9 cellular contexts compared by ENCODE assay signal in the genomic region with DNA sequence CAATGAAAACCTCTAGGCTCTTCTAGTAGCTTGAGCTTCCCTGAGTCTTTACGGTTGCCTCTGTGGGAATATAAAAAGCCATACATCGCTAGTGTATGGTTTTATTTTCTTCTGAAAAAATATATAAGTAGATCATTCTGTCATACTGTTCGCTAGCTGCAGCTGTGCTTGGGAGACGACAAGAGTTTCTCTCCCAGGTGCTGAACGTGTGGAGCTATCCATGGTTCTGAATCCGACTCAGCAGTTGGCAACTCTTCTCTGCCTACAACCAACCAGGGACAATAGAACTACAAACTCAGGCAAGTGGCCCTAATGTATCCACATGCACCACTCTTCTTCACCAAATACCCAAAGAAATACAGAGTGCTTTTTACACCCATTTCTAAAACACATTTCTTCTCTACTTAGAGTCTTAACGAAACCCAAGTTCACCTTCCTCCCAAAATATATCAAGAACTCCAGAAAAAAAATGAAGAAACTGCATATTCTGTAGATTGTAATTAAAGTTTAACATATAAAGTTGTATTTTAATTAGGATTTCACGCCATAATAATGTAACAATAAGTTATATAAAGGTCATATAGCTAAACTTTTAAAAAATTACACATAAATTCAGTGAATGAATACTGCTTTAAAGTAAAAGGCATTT. TPM values are rescaled to one million over a fixed set of nuclear protein-coding genes. Genes with fewer than 3 reads are reported as not detected.
DNase-seq lines count a peak whose midpoint lies in the region; ATAC-seq and TF ChIP-seq lines count a peak whose summit lies in the region.
"Had no signal": no experiment of that assay in that cellular context is flagged by ENCODE, and none has a peak within 500 bp of the region (broad histone marks: within the 10 kb centered on the region; RNA-seq: fewer than 3 reads in every experiment).

No MANE protein-coding gene starts in this region.

- TF ChIP-seq CTCF in mammary epithelial cell (conservative IDR thresholded peaks at IDR 0.05 in 1 of 2, IDR thresholded peaks at IDR 0.05 in 1 of 2; ENCODE audit: extremely low read depth in 1 of 2, insufficient read depth in 1 of 2, low read depth in 1 of 2, low read length in 2 of 2) (no peak), lower lobe of right lung (IDR thresholded peaks at IDR 0.05) (no peak)

- no peaks in the 10 kb centered on the region for H3K79me2 ChIP-seq in mammary epithelial cell (ENCODE audit: insufficient read depth, low read length)

- H3K9me3 ChIP-seq in mammary epithelial cell (replicated peaks; ENCODE audit: insufficient read depth, low read length), result no peaks in the 10 kb centered on the region
- no peaks in the 10 kb centered on the region for H3K9me3 ChIP-seq in lower lobe of right lung

- no peak overlapping the region for H3K4me3 ChIP-seq in mammary epithelial cell (replicated peaks in 1 of 3; ENCODE audit: insufficient read depth in 1 of 3, low read depth in 2 of 3, low read length in 3 of 3)
- no peak overlapping the region for H3K4me3 ChIP-seq in lower lobe of right lung
- H3K4me3 ChIP-seq: BLaER1 treated with 17β-estradiol and CSF1 and Interleukin-3, amounts not matched to agents 10 nM and 100 nM had no signal

- 29% methylated on average over 8 of the region's 8 CpGs for WGBS in mammary epithelial cell (ENCODE audit: low coverage, missing lambda C conversion rate)

- H3K27me3 ChIP-seq in mammary epithelial cell (ENCODE audit: insufficient read depth, low read length) (peaks cover 19% of the 10 kb centered on the region), lower lobe of right lung (ENCODE audit: low read depth) (peaks cover 19% of the 10 kb centered on the region)
- H3K27me3 ChIP-seq: BLaER1 treated with 17β-estradiol and CSF1 and Interleukin-3, amounts not matched to agents 10 nM and 100 nM had no signal

- H4K20me1 ChIP-seq in mammary epithelial cell (ENCODE audit: insufficient read depth, low read length), result no peaks in the 10 kb centered on the region
- H4K20me1 ChIP-seq: BLaER1 treated with 17β-estradiol and CSF1 and Interleukin-3, amounts not matched to agents 10 nM and 100 nM had no signal

- dilution Hi-C loops in mammary epithelial cell (cut with HindIII; ENCODE audit: low sequenced_read_pairs), result no loop called here

- H3K36me3 ChIP-seq in mammary epithelial cell (ENCODE audit: insufficient read depth, low read length), result no peaks in the 10 kb centered on the region
- H3K36me3 ChIP-seq in lower lobe of right lung, result no peaks in the 10 kb centered on the region
- H3K36me3 ChIP-seq: BLaER1 treated with 17β-estradiol and CSF1 and Interleukin-3, amounts not matched to agents 10 nM and 100 nM had no signal

- no peak overlapping the region for H3K27ac ChIP-seq in mammary epithelial cell (ENCODE audit: insufficient read depth, low read depth, low read length)
- no peak overlapping the region for H3K27ac ChIP-seq in lower lobe of right lung
- H3K27ac ChIP-seq: BLaER1 treated with 17β-estradiol and CSF1 and Interleukin-3, amounts not matched to agents 10 nM and 100 nM had no signal

- H3K9ac ChIP-seq in mammary epithelial cell (ENCODE audit: insufficient read depth, low read length), result no peak overlapping the region
- H3K9ac ChIP-seq: BLaER1 treated with 17β-estradiol and CSF1 and Interleukin-3, amounts not matched to agents 10 nM and 100 nM had no signal

- in situ Hi-C loops in mammary epithelial cell (cut with MboI; ENCODE audit: low sequenced_read_pairs in 2 of 2), result no loop called here

- no peak overlapping the region for H3K4me2 ChIP-seq in mammary epithelial cell (ENCODE audit: insufficient read depth, low read depth, low read length)
- H3K4me2 ChIP-seq: BLaER1 treated with 17β-estradiol and CSF1 and Interleukin-3, amounts not matched to agents 10 nM and 100 nM had no signal

- CTCF ChIA-PET in HEK293T (lab: Yijun Ruan, JAX) (no interaction called here), mammary epithelial cell (lab: Charles Lee; ENCODE audit: low non-redundant PET) (no interaction called here)

- H2AFZ ChIP-seq in mammary epithelial cell (ENCODE audit: low read depth, low read length), result no peak overlapping the region

- no peaks in the 10 kb centered on the region for H3K4me1 ChIP-seq in mammary epithelial cell (ENCODE audit: insufficient read depth, low read length)
- H3K4me1 ChIP-seq in lower lobe of right lung, result no peaks in the 10 kb centered on the region
- H3K4me1 ChIP-seq: BLaER1 treated with 17β-estradiol and CSF1 and Interleukin-3, amounts not matched to agents 10 nM and 100 nM had no signal

- intact Hi-C loops in mammary epithelial cell (cut with micrococcal nuclease) (no loop called here), lower lobe of right lung (cut with DNase I) (no loop called here)

- POLR2A ChIA-PET in HEK293T (lab: Yijun Ruan, JAX), result no interaction called here

- ATAC-seq in lower lobe of right lung, result peak; percentile 62 to 69

- no TSS peak for BruUV-seq in mammary epithelial cell (replicated peaks; lab: Mats Ljungman, UMichigan)

- DNase-seq in SHP77 (lab: John Stamatoyannopoulos, UW) (peak; percentile 6 to 20), SHP77 treated with DMSO at 0.1 percent for 48 hours (lab: John Stamatoyannopoulos, UW) (no peak), HEK293T (ENCODE audit: extremely low spot score) (peak; percentile 53), NCI-H460 (ENCODE audit: extremely low read depth, low read depth) (peak; percentile 75), mammary epithelial cell (peak; percentile 65), lower lobe of right lung (no peak), cortex of kidney (lab: John Stamatoyannopoulos, UW) (no peak)
- no peak for DNase-seq in activated CD4-positive, CD25-positive, alpha-beta regulatory T cell (lab: John Stamatoyannopoulos, UW)

TF ChIP-seq in HEK293T, 16 proteins besides CTCF, POLR2A, EP300 and RAD21:
- TF ChIP-seq LEF1 (IDR thresholded peaks at IDR 0.05; ENCODE audit: borderline replicate concordance), result no peak
- no peak for TF ChIP-seq ARNT (IDR thresholded peaks at IDR 0.05)
- no peak for TF ChIP-seq FOXK2 (IDR thresholded peaks at IDR 0.05)

RNA-seq across cellular contexts. Expression of a gene that starts 2.2 kb away (rescaled TPM):
- total RNA-seq in NCI-H460 (2014; rRNA removed; shearing (Covaris generic)), result not detected in 2 replicates
- not detected in 2 replicates for polyA plus RNA-seq in NCI-H460 (2014; cell fraction: nucleus; rRNA removed)
- not detected for total RNA-seq in mammary epithelial cell
- not detected for polyA plus RNA-seq in mammary epithelial cell
- not detected for polyA minus RNA-seq in mammary epithelial cell
- 0.09 TPM for total RNA-seq in lower lobe of right lung

Comparison
In these comparisons a context has a peak if more than half of its experiments do, and no peak if none do; other contexts are left out.
1. DNase-seq: peak in SHP77 (2 of 2), HEK293T (single experiment), NCI-H460 (single experiment) and mammary epithelial cell (single experiment); none in SHP77 treated with DMSO at 0.1 percent for 48 hours (single experiment), lower lobe of right lung (single experiment), activated CD4-positive, CD25-positive, alpha-beta regulatory T cell (0 of 4) and cortex of kidney (single experiment).